Comparison of ENCODE assay signal across 22 cellular contexts in the genomic region with DNA sequence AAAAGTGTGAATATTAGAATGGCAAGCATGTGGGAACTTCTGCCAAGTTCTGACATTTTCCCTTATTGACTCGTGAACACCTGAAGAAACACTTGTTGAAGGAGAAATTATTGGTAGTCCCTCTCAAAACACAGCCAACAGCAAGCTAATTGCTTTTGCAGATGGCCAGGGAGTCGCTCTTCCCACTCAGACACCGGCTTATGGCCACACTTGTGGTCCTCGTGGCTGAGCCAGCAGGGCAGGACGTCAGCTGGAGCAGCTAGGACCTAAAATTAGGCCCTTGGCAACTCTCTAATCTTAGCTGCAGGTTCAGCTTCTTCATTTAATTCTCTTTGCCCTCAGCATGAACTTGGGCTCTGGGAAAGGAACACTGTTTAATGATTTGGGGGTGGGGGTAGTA.
DNase-seq lines count a peak whose midpoint lies in the region; ATAC-seq and TF ChIP-seq lines count a peak whose summit lies in the region.
"Had no signal": no experiment of that assay in that cellular context is flagged by ENCODE, and none has a peak within 500 bp of the region (broad histone marks: within the 10 kb centered on the region; RNA-seq: fewer than 3 reads in every experiment).

No MANE protein-coding gene starts in this region.

- H3K27ac ChIP-seq in BLaER1 treated with 17β-estradiol and CSF1 and Interleukin-3, amounts not matched to agents 10 nM and 100 nM = no peak overlapping the region
- no peak overlapping the region for H3K27ac ChIP-seq in CD8-positive, alpha-beta T cell (ENCODE audit: low read depth, low read length)
- H3K27ac ChIP-seq: cardiac muscle cell, hepatocyte, PC-9, uterus had no signal

- intact Hi-C loops in CD8-positive, alpha-beta T cell (cut with DNase I, micrococcal nuclease) = no loop called here

- peak overlapping the region; percentile 37 for H3K4me3 Mint-ChIP-seq in nephron progenitor cell
- H3K4me3 Mint-ChIP-seq in CD8-positive, alpha-beta T cell = no peak overlapping the region
- H3K4me3 Mint-ChIP-seq: activated naive CD8-positive, alpha-beta T cell treated with anti-CD3 and anti-CD28 coated beads for 36 hours; activated T-cell treated with anti-CD3 and anti-CD28 coated beads, Interleukin-2, amount 50 U/mL, for 4 hours had no signal

- peaks cover 0 to 25% (median 15%) of the 10 kb centered on the region in 11 experiments; a peak in 13 of 22 replicates for H3K27me3 ChIP-seq in BLaER1 treated with 17β-estradiol and CSF1 and Interleukin-3, amounts not matched to agents 10 nM and 100 nM
- H3K27me3 ChIP-seq in CD8-positive, alpha-beta T cell (ENCODE audit: insufficient read depth, low read length) = no peaks in the 10 kb centered on the region
- H3K27me3 ChIP-seq: hepatocyte had no signal

- H3K36me3 ChIP-seq in BLaER1 treated with 17β-estradiol and CSF1 and Interleukin-3, amounts not matched to agents 10 nM and 100 nM = no peaks in the 10 kb centered on the region
- no peaks in the 10 kb centered on the region for H3K36me3 ChIP-seq in CD8-positive, alpha-beta T cell (ENCODE audit: insufficient read depth, low read length)
- H3K36me3 ChIP-seq: cardiac muscle cell, HAP-1, uterus had no signal

- peaks cover 44 to 50% (median 46%) of the 10 kb centered on the region in 10 experiments for H3K4me1 ChIP-seq in BLaER1 treated with 17β-estradiol and CSF1 and Interleukin-3, amounts not matched to agents 10 nM and 100 nM
- H3K4me1 ChIP-seq in CD8-positive, alpha-beta T cell (ENCODE audit: insufficient read depth, low read length) = peaks cover 10% of the 10 kb centered on the region
- H3K4me1 ChIP-seq: HAP-1, uterus had no signal

- H3K9ac ChIP-seq in BLaER1 treated with 17β-estradiol and CSF1 and Interleukin-3, amounts not matched to agents 10 nM and 100 nM = no peak overlapping the region; a peak in 1 of 22 replicates

- no peak for ATAC-seq in CD8-positive, alpha-beta T cell
- ATAC-seq: activated T-cell treated with anti-CD3 and anti-CD28 coated beads, Interleukin-2, amount 50 U/mL, for 4 hours; stimulated activated naive CD8-positive, alpha-beta T cell treated with anti-CD3 and anti-CD28 coated beads, Interleukin-15, Interleukin-2, amounts not matched to agents 100 U/mL and 50 U/mL, for 24 hours had no signal

- H4K20me1 ChIP-seq in BLaER1 treated with 17β-estradiol and CSF1 and Interleukin-3, amounts not matched to agents 10 nM and 100 nM = peaks cover 0 to 30% (median 12%) of the 10 kb centered on the region in 11 experiments; a peak in 9 of 22 replicates

- no peak overlapping the region for H3K4me3 ChIP-seq in BLaER1 treated with 17β-estradiol and CSF1 and Interleukin-3, amounts not matched to agents 10 nM and 100 nM
- H3K4me3 ChIP-seq in CD8-positive, alpha-beta T cell (ENCODE audit: low read depth, low read length) = no peak overlapping the region
- H3K4me3 ChIP-seq: cardiac muscle cell, HAP-1, hepatocyte, PC-9, uterus had no signal

- H3K27ac Mint-ChIP-seq in nephron progenitor cell = peak overlapping the region; percentile 97
- no peak overlapping the region for H3K27ac Mint-ChIP-seq in CD8-positive, alpha-beta T cell
- H3K27ac Mint-ChIP-seq: activated naive CD8-positive, alpha-beta T cell treated with anti-CD3 and anti-CD28 coated beads for 36 hours had no signal

- POLR2A ChIA-PET in CD8-positive, alpha-beta T cell (lab: Charles Lee) = no interaction called here

- no peaks in the 10 kb centered on the region for H3K9me3 Mint-ChIP-seq in nephron progenitor cell
- no peaks in the 10 kb centered on the region for H3K9me3 Mint-ChIP-seq in CD8-positive, alpha-beta T cell
- H3K9me3 Mint-ChIP-seq: activated naive CD8-positive, alpha-beta T cell treated with anti-CD3 and anti-CD28 coated beads for 36 hours; activated T-cell treated with anti-CD3 and anti-CD28 coated beads, Interleukin-2, amount 50 U/mL, for 4 hours had no signal

- no peaks in the 10 kb centered on the region for H3K27me3 Mint-ChIP-seq in nephron progenitor cell (ENCODE audit: low read depth, poor library complexity)
- peaks cover 63% of the 10 kb centered on the region for H3K27me3 Mint-ChIP-seq in CD8-positive, alpha-beta T cell (ENCODE audit: low read depth)

- CTCF ChIA-PET in CD8-positive, alpha-beta T cell (lab: Charles Lee) = no interaction called here

- H3K4me1 Mint-ChIP-seq in nephron progenitor cell = peaks cover 91% of the 10 kb centered on the region
- peaks cover 15% of the 10 kb centered on the region for H3K4me1 Mint-ChIP-seq in CD8-positive, alpha-beta T cell (ENCODE audit: low read depth)

- H3K9me3 ChIP-seq in BLaER1 treated with 17β-estradiol and CSF1 and Interleukin-3, amounts not matched to agents 10 nM and 100 nM (replicated peaks in 1 of 11) = no peaks in the 10 kb centered on the region
- H3K9me3 ChIP-seq in CD8-positive, alpha-beta T cell (ENCODE audit: low read length) = no peaks in the 10 kb centered on the region
- H3K9me3 ChIP-seq: HAP-1, uterus had no signal

- DNase-seq in NCI-H1092 treated with DMSO at 0.1 percent for 48 hours (lab: John Stamatoyannopoulos, UW) (peak; percentile 55), cerebellum (ENCODE audit: low spot score) (peak; percentile 77), nephron progenitor cell (no peak), GM20000 (ENCODE audit: low spot score) (no peak), hippocampal formation (lab: John Stamatoyannopoulos, UW) (no peak)
- DNase-seq in stimulated activated naive CD4-positive, alpha-beta T cell (lab: John Stamatoyannopoulos, UW) = no peak
- no peak for DNase-seq in CD8-positive, alpha-beta T cell
- DNase-seq: ACHN; activated CD4-positive, alpha-beta T cell treated with anti-CD3 and anti-CD28 coated beads, Interleukin-2, amount 50 U/mL, for 48 hours; activated naive CD8-positive, alpha-beta T cell treated with anti-CD3 and anti-CD28 coated beads for 36 hours; activated T-cell treated with anti-CD3 and anti-CD28 coated beads, Interleukin-2, amount 50 U/mL, for 4 hours; effector CD4-positive, alpha-beta T cell; NCI-H2029 treated with DMSO at 0.1 percent for 48 hours; NCI-H526 treated with DMSO at 0.1 percent for 48 hours; PC-9; posterior cingulate gyrus; stimulated activated naive CD8-positive, alpha-beta T cell treated with anti-CD3 and anti-CD28 coated beads, Interleukin-15, Interleukin-2, amounts not matched to agents 100 U/mL and 50 U/mL, for 24 hours had no signal

- no peak for TF ChIP-seq CTCF in nephron progenitor cell (IDR thresholded peaks at IDR 0.05)
- no peak for TF ChIP-seq CTCF in CD8-positive, alpha-beta T cell (IDR thresholded peaks at IDR 0.05)
- TF ChIP-seq CTCF in GM20000 (IDR thresholded peaks at IDR 0.05; ENCODE audit: extremely low read depth, missing control alignments) = no peak

- H3K36me3 Mint-ChIP-seq in nephron progenitor cell (ENCODE audit: low read depth) = no peaks in the 10 kb centered on the region
- no peaks in the 10 kb centered on the region for H3K36me3 Mint-ChIP-seq in CD8-positive, alpha-beta T cell
- H3K36me3 Mint-ChIP-seq: activated naive CD8-positive, alpha-beta T cell treated with anti-CD3 and anti-CD28 coated beads for 36 hours had no signal

- peak overlapping the region; percentile 84 to 96 (median 89) for H3K4me2 ChIP-seq in BLaER1 treated with 17β-estradiol and CSF1 and Interleukin-3, amounts not matched to agents 10 nM and 100 nM
- H3K4me2 ChIP-seq: hepatocyte, PC-9 had no signal

Comparison
In these comparisons a context has a peak if more than half of its experiments do, and no peak if none do; other contexts are left out.
1. DNase-seq: peak in NCI-H1092 treated with DMSO at 0.1 percent for 48 hours (single experiment) and cerebellum (single experiment); none in nephron progenitor cell (single experiment), stimulated activated naive CD4-positive, alpha-beta T cell (0 of 6), CD8-positive, alpha-beta T cell (0 of 7), GM20000 (single experiment) and hippocampal formation (0 of 2).